1 cellular context compared by ENCODE assay signal in genomic region chr1:6425671-6426070, GRCh38.
TF ChIP-seq lines count a peak whose summit lies in the region.

No MANE protein-coding gene starts in this region.

TF ChIP-seq in H1, 55 proteins besides CTCF, POLR2A, EP300 and RAD21:
- TF ChIP-seq GABPA (IDR thresholded peaks at IDR 0.05; ENCODE audit: borderline replicate concordance, insufficient read depth, low read length) (no peak), SUZ12 (IDR thresholded peaks at IDR 0.05; ENCODE audit: low read length) (peak; percentile 5; the same call in 1 of the 2 replicates)
